In genomic region chr10:3485287-3485686, GRCh38 we compare ENCODE assay signal across 9 cellular contexts.
DNase-seq lines count a peak whose midpoint lies in the region; ATAC-seq lines count a peak whose summit lies in the region.
"Had no signal": no experiment of that assay in that cellular context is flagged by ENCODE, and none has a peak within 500 bp of the region (broad histone marks: within the 10 kb centered on the region; RNA-seq: fewer than 3 reads in every experiment).

No MANE protein-coding gene starts in this region.

- H3K18ac ChIP-seq in mesenchymal stem cell (ENCODE audit: low read depth in 1 of 2, low read length in 2 of 2): peak overlapping the region in 1 of 2 experiments; percentile 87

- H3K27ac ChIP-seq in mesenchymal stem cell (ENCODE audit: low read length, poor library complexity, severe bottlenecking): no peak overlapping the region

- H3K23ac ChIP-seq in mesenchymal stem cell (ENCODE audit: low read length in 2 of 2): no peak overlapping the region

- peak overlapping the region; percentile 84 to 93 for H2BK12ac ChIP-seq in mesenchymal stem cell (ENCODE audit: low read length in 2 of 2)

- H4K8ac ChIP-seq in mesenchymal stem cell (ENCODE audit: low read length): no peak overlapping the region

- H3K4ac ChIP-seq in mesenchymal stem cell (ENCODE audit: low read depth in 1 of 2, low read length in 2 of 2): no peak overlapping the region

- H4K91ac ChIP-seq in mesenchymal stem cell (ENCODE audit: low read length): no peak overlapping the region

- peaks cover 17% of the 10 kb centered on the region for H3K4me1 ChIP-seq in mesenchymal stem cell (ENCODE audit: control insufficient read depth, insufficient read depth, low read depth, low read length)

- no peaks in the 10 kb centered on the region for H3K27me3 ChIP-seq in mesenchymal stem cell (ENCODE audit: control insufficient read depth in 1 of 2, insufficient read depth in 1 of 2, low read length in 2 of 2)

- no peak overlapping the region for H3K4me3 ChIP-seq in mesenchymal stem cell (ENCODE audit: insufficient read depth in 1 of 2, low read depth in 1 of 2, low read length in 2 of 2)

- no peak overlapping the region for H2BK5ac ChIP-seq in mesenchymal stem cell (ENCODE audit: low read depth, low read length, poor library complexity, severe bottlenecking)

- H3K79me1 ChIP-seq in mesenchymal stem cell (replicated peaks; ENCODE audit: low read length, poor library complexity, severe bottlenecking): no peaks in the 10 kb centered on the region

- H2BK120ac ChIP-seq in mesenchymal stem cell (ENCODE audit: low read depth, low read length): peak overlapping the region; percentile 15

- no peak overlapping the region for H3K9ac ChIP-seq in mesenchymal stem cell (ENCODE audit: low read length)

- H3K9me3 ChIP-seq in mesenchymal stem cell (ENCODE audit: control insufficient read depth, low read length): no peaks in the 10 kb centered on the region

- 95% methylated on average over 8 of the region's 8 CpGs for WGBS in mesenchymal stem cell

- H2BK15ac ChIP-seq in mesenchymal stem cell (ENCODE audit: low read depth, poor library complexity, severe bottlenecking): no peak overlapping the region

- no peak overlapping the region for H2AFZ ChIP-seq in mesenchymal stem cell (ENCODE audit: low read depth, low read length)

- H3K36me3 ChIP-seq in mesenchymal stem cell (ENCODE audit: control insufficient read depth in 1 of 2, insufficient read depth in 2 of 2, low read depth in 1 of 2, low read length in 2 of 2): no peaks in the 10 kb centered on the region

- DNase-seq in GDM1 (lab: John Stamatoyannopoulos, UW) (peak; percentile 67), Kasumi-1 (lab: John Stamatoyannopoulos, UW) (peak; percentile 97 to 98), mesenchymal stem cell (no peak), NCI-H1417 treated with DMSO at 0.1 percent for 48 hours (lab: John Stamatoyannopoulos, UW) (no peak), NCI-H510A (lab: John Stamatoyannopoulos, UW) (no peak), NCI-H2081 (lab: John Stamatoyannopoulos, UW) (no peak)
- no peak for DNase-seq in stimulated activated CD4-positive, alpha-beta T cell treated with anti-CD3 and anti-CD28 coated beads, Interleukin-4, amount 100 ng/mL, for 4 hours
- DNase-seq: NCI-H187 had no signal

- H3K4me2 ChIP-seq in mesenchymal stem cell (ENCODE audit: low read length, poor library complexity, severe bottlenecking): no peak overlapping the region

- ATAC-seq in GM19463 (IDR thresholded peaks at IDR 0.05; ENCODE audit: unreplicated experiment): peak; percentile 34

- peak overlapping the region; percentile 52 for H2AK5ac ChIP-seq in mesenchymal stem cell (ENCODE audit: low read length, severe bottlenecking)

- no peak overlapping the region for H3K14ac ChIP-seq in mesenchymal stem cell (ENCODE audit: low read length in 2 of 2)

Comparison
In these comparisons a context has a peak if more than half of its experiments do, and no peak if none do; other contexts are left out.
1. DNase-seq: peak in GDM1 (single experiment) and Kasumi-1 (2 of 2); none in mesenchymal stem cell (single experiment), NCI-H1417 treated with DMSO at 0.1 percent for 48 hours (single experiment), NCI-H510A (single experiment), NCI-H2081 (0 of 2) and stimulated activated CD4-positive, alpha-beta T cell treated with anti-CD3 and anti-CD28 coated beads, Interleukin-4, amount 100 ng/mL, for 4 hours (0 of 2).